Comparison of ENCODE assay signal across 1 cellular context in the genomic region with DNA sequence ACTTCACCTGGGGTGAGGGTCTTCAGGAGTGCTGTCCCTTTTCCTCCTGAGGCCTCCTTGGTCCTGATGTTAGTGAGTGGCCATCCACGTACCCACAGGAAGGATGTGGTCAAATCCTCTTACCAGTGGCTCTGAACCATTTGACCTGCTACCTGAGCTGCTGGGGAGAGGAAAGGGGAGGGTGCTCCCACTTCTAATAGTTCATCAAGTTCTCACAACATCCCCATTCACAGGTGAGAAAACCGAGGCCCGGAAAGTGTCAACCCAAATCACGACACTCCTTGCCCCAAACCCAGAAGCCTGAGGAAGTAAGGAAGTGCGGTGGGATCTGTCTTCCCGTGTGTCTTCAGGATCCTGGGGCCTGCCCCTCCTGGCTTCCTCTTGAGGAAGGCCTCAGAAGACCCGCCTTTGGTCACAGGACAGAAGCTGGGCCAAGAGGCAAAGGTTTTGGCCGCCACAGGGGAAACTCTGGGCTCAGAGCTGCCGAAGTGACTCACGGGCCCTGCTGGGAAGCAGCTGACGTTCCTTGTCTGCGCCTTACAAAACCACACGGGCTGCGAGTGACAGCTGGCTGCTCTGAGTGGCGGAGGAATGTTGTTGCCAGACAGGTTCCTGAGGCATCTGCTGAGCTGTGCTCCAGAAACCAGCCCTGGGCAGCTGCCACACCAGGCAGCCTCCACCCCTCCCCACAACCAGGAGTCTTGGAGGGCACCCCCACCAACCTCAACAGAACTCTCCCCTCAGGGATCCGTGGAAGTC.
TF ChIP-seq lines count a peak whose summit lies in the region.

No MANE protein-coding gene starts in this region.

TF ChIP-seq in K562, 482 proteins besides CTCF, POLR2A, EP300 and RAD21 (continued from another document and continues in another):
- TF ChIP-seq, protein P1, sequence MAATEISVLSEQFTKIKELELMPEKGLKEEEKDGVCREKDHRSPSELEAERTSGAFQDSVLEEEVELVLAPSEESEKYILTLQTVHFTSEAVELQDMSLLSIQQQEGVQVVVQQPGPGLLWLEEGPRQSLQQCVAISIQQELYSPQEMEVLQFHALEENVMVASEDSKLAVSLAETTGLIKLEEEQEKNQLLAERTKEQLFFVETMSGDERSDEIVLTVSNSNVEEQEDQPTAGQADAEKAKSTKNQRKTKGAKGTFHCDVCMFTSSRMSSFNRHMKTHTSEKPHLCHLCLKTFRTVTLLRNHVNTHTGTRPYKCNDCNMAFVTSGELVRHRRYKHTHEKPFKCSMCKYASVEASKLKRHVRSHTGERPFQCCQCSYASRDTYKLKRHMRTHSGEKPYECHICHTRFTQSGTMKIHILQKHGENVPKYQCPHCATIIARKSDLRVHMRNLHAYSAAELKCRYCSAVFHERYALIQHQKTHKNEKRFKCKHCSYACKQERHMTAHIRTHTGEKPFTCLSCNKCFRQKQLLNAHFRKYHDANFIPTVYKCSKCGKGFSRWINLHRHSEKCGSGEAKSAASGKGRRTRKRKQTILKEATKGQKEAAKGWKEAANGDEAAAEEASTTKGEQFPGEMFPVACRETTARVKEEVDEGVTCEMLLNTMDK (IDR thresholded peaks at IDR 0.05; ENCODE audit: borderline replicate concordance, insufficient read depth, low read depth, low read length, poor library complexity, severe bottlenecking): no peak
- TF ChIP-seq RFX7 (CRISPR knock-in tag; IDR thresholded peaks at IDR 0.05) (no peak), ELF2 (CRISPR knock-in tag; IDR thresholded peaks at IDR 0.05) (no peak), ESRRA (IDR thresholded peaks at IDR 0.05; ENCODE audit: borderline replicate concordance, low read depth) (no peak), PHF8 (IDR thresholded peaks at IDR 0.05; ENCODE audit: borderline replicate concordance, low read length) (peak; percentile 18; the same call in 1 of the 2 replicates), FOXP1 (CRISPR knock-in tag; IDR thresholded peaks at IDR 0.05) (no peak; the same call in 1 of the 2 replicates), ZNF121 (CRISPR knock-in tag; conservative IDR thresholded peaks at IDR 0.05) (no peak), ZNF282 (CRISPR knock-in tag; IDR thresholded peaks at IDR 0.05) (no peak), ZNF583 (CRISPR knock-in tag; IDR thresholded peaks at IDR 0.05) (0 out of 2 replicates have a peak, but pooled peaks have one; percentile 22), CREB1 (IDR thresholded peaks at IDR 0.05) (peak; percentile 51; the same call in 1 of the 2 replicates), CREB1 (CRISPR knock-in tag; IDR thresholded peaks at IDR 0.05) (no peak; the same call in 1 of the 2 replicates), FOSL1 (tag; conservative IDR thresholded peaks at IDR 0.05) (peak; percentile 66), BCL6 (CRISPR knock-in tag; IDR thresholded peaks at IDR 0.05) (no peak), NR2C2 (CRISPR knock-in tag; IDR thresholded peaks at IDR 0.05) (no peak), NR2C2 (tag; IDR thresholded peaks at IDR 0.05) (peak; percentile 47; the same call in 1 of the 2 replicates), MCM3 (IDR thresholded peaks at IDR 0.05) (no peak), JUND (IDR thresholded peaks at IDR 0.05; ENCODE audit: borderline replicate concordance, low read depth, low read length) (peak; percentile 61; the same call in 1 of the 2 replicates), JUND (tag; IDR thresholded peaks at IDR 0.05; ENCODE audit: borderline replicate concordance, low read depth, low read length) (no peak), MAFF (IDR thresholded peaks at IDR 0.05; ENCODE audit: low read length) (no peak), IRF2 (CRISPR knock-in tag; IDR thresholded peaks at IDR 0.05) (no peak), ZNF316 (IDR thresholded peaks at IDR 0.05) (no peak), EGR1 (conservative IDR thresholded peaks at IDR 0.05) (no peak), GABPB1 (CRISPR knock-in tag; IDR thresholded peaks at IDR 0.05) (peak; percentile 45; the same call in 1 of the 2 replicates), MBD2 (IDR thresholded peaks at IDR 0.05; ENCODE audit: borderline replicate concordance, low read depth) (no peak), ESRRB (CRISPR knock-in tag; IDR thresholded peaks at IDR 0.05; ENCODE audit: borderline replicate concordance) (no peak), ZNF175 (CRISPR knock-in tag; IDR thresholded peaks at IDR 0.05; ENCODE audit: low read depth) (0 out of 2 replicates have a peak, but pooled peaks have one; percentile 27), RUNX1 (IDR thresholded peaks at IDR 0.05; ENCODE audit: low read depth) (no peak), SLC30A9 (CRISPR knock-in tag; IDR thresholded peaks at IDR 0.05) (no peak), NCOR1 (IDR thresholded peaks at IDR 0.05) (no peak), KLF13 (tag; IDR thresholded peaks at IDR 0.05; ENCODE audit: borderline replicate concordance, low read depth) (no peak), SMARCE1 (IDR thresholded peaks at IDR 0.05) (0 out of 2 replicates have a peak, but pooled peaks have one; percentile 28), NRF1 (conservative IDR thresholded peaks at IDR 0.05 in 1 of 2, IDR thresholded peaks at IDR 0.05 in 1 of 2) (peak; percentile 15 to 19; a peak in 1 of 4 replicates), ARHGAP35 (IDR thresholded peaks at IDR 0.05; ENCODE audit: partially characterized antibody) (no peak)
- TF ChIP-seq, protein P2, sequence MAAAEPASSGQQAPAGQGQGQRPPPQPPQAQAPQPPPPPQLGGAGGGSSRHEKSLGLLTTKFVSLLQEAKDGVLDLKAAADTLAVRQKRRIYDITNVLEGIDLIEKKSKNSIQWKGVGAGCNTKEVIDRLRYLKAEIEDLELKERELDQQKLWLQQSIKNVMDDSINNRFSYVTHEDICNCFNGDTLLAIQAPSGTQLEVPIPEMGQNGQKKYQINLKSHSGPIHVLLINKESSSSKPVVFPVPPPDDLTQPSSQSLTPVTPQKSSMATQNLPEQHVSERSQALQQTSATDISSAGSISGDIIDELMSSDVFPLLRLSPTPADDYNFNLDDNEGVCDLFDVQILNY (CRISPR knock-in tag; IDR thresholded peaks at IDR 0.05): no peak
- TF ChIP-seq, protein P3, sequence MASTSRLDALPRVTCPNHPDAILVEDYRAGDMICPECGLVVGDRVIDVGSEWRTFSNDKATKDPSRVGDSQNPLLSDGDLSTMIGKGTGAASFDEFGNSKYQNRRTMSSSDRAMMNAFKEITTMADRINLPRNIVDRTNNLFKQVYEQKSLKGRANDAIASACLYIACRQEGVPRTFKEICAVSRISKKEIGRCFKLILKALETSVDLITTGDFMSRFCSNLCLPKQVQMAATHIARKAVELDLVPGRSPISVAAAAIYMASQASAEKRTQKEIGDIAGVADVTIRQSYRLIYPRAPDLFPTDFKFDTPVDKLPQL (IDR thresholded peaks at IDR 0.05; ENCODE audit: extremely low read depth, insufficient read length): no peak
- TF ChIP-seq, protein P4, sequence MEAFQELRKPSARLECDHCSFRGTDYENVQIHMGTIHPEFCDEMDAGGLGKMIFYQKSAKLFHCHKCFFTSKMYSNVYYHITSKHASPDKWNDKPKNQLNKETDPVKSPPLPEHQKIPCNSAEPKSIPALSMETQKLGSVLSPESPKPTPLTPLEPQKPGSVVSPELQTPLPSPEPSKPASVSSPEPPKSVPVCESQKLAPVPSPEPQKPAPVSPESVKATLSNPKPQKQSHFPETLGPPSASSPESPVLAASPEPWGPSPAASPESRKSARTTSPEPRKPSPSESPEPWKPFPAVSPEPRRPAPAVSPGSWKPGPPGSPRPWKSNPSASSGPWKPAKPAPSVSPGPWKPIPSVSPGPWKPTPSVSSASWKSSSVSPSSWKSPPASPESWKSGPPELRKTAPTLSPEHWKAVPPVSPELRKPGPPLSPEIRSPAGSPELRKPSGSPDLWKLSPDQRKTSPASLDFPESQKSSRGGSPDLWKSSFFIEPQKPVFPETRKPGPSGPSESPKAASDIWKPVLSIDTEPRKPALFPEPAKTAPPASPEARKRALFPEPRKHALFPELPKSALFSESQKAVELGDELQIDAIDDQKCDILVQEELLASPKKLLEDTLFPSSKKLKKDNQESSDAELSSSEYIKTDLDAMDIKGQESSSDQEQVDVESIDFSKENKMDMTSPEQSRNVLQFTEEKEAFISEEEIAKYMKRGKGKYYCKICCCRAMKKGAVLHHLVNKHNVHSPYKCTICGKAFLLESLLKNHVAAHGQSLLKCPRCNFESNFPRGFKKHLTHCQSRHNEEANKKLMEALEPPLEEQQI (IDR thresholded peaks at IDR 0.05): no peak
- TF ChIP-seq, protein P5, sequence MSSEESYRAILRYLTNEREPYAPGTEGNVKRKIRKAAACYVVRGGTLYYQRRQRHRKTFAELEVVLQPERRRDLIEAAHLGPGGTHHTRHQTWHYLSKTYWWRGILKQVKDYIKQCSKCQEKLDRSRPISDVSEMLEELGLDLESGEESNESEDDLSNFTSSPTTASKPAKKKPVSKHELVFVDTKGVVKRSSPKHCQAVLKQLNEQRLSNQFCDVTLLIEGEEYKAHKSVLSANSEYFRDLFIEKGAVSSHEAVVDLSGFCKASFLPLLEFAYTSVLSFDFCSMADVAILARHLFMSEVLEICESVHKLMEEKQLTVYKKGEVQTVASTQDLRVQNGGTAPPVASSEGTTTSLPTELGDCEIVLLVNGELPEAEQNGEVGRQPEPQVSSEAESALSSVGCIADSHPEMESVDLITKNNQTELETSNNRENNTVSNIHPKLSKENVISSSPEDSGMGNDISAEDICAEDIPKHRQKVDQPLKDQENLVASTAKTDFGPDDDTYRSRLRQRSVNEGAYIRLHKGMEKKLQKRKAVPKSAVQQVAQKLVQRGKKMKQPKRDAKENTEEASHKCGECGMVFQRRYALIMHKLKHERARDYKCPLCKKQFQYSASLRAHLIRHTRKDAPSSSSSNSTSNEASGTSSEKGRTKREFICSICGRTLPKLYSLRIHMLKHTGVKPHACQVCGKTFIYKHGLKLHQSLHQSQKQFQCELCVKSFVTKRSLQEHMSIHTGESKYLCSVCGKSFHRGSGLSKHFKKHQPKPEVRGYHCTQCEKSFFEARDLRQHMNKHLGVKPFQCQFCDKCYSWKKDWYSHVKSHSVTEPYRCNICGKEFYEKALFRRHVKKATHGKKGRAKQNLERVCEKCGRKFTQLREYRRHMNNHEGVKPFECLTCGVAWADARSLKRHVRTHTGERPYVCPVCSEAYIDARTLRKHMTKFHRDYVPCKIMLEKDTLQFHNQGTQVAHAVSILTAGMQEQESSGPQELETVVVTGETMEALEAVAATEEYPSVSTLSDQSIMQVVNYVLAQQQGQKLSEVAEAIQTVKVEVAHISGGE (CRISPR knock-in tag; IDR thresholded peaks at IDR 0.05): no peak
- TF ChIP-seq, protein P6, sequence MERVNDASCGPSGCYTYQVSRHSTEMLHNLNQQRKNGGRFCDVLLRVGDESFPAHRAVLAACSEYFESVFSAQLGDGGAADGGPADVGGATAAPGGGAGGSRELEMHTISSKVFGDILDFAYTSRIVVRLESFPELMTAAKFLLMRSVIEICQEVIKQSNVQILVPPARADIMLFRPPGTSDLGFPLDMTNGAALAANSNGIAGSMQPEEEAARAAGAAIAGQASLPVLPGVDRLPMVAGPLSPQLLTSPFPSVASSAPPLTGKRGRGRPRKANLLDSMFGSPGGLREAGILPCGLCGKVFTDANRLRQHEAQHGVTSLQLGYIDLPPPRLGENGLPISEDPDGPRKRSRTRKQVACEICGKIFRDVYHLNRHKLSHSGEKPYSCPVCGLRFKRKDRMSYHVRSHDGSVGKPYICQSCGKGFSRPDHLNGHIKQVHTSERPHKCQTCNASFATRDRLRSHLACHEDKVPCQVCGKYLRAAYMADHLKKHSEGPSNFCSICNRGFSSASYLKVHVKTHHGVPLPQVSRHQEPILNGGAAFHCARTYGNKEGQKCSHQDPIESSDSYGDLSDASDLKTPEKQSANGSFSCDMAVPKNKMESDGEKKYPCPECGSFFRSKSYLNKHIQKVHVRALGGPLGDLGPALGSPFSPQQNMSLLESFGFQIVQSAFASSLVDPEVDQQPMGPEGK (CRISPR knock-in tag; IDR thresholded peaks at IDR 0.05; ENCODE audit: borderline replicate concordance): no peak
- TF ChIP-seq, protein P7, sequence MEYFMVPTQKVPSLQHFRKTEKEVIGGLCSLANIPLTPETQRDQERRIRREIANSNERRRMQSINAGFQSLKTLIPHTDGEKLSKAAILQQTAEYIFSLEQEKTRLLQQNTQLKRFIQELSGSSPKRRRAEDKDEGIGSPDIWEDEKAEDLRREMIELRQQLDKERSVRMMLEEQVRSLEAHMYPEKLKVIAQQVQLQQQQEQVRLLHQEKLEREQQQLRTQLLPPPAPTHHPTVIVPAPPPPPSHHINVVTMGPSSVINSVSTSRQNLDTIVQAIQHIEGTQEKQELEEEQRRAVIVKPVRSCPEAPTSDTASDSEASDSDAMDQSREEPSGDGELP (CRISPR knock-in tag; IDR thresholded peaks at IDR 0.05; ENCODE audit: borderline replicate concordance): peak; percentile 96
- TF ChIP-seq, protein P8, sequence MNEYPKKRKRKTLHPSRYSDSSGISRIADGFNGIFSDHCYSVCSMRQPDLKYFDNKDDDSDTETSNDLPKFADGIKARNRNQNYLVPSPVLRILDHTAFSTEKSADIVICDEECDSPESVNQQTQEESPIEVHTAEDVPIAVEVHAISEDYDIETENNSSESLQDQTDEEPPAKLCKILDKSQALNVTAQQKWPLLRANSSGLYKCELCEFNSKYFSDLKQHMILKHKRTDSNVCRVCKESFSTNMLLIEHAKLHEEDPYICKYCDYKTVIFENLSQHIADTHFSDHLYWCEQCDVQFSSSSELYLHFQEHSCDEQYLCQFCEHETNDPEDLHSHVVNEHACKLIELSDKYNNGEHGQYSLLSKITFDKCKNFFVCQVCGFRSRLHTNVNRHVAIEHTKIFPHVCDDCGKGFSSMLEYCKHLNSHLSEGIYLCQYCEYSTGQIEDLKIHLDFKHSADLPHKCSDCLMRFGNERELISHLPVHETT (CRISPR knock-in tag; conservative IDR thresholded peaks at IDR 0.05 in 1 of 2, IDR thresholded peaks at IDR 0.05 in 1 of 2): 0 out of 4 replicates have a peak, but pooled peaks of 1 of the 2 experiments have one; percentile 62
- TF ChIP-seq, protein P9, sequence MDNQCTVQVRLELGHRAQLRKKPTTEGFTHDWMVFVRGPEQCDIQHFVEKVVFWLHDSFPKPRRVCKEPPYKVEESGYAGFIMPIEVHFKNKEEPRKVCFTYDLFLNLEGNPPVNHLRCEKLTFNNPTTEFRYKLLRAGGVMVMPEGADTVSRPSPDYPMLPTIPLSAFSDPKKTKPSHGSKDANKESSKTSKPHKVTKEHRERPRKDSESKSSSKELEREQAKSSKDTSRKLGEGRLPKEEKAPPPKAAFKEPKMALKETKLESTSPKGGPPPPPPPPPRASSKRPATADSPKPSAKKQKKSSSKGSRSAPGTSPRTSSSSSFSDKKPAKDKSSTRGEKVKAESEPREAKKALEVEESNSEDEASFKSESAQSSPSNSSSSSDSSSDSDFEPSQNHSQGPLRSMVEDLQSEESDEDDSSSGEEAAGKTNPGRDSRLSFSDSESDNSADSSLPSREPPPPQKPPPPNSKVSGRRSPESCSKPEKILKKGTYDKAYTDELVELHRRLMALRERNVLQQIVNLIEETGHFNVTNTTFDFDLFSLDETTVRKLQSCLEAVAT (IDR thresholded peaks at IDR 0.05): 0 out of 4 replicates have a peak, but pooled peaks of 1 of the 2 experiments have one; percentile 50
- TF ChIP-seq, protein P10, sequence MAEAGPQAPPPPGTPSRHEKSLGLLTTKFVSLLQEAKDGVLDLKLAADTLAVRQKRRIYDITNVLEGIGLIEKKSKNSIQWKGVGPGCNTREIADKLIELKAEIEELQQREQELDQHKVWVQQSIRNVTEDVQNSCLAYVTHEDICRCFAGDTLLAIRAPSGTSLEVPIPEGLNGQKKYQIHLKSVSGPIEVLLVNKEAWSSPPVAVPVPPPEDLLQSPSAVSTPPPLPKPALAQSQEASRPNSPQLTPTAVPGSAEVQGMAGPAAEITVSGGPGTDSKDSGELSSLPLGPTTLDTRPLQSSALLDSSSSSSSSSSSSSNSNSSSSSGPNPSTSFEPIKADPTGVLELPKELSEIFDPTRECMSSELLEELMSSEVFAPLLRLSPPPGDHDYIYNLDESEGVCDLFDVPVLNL (CRISPR knock-in tag; IDR thresholded peaks at IDR 0.05; ENCODE audit: low read depth): no peak
